ENCODE assay signal across 1 cellular context in the genomic region with DNA sequence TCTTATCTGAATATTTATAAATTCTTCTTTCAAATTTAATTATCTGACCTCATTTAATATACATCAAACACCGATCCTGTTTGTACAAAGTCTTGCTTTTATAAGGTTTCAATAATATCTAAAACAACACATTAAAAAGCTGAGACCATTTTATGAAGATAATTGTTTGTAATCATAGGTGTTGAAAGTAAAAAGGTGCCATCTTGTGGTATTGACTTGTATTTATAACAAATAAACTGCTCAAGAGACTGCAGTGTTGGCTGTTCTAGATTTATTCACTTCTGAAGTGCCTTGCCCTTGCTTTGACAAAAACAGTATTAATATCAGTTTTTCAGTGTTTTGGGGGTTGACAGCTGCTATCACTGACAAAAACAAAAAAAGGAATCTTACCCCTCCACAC.
TF ChIP-seq lines count a peak whose summit lies in the region.

No MANE protein-coding gene starts in this region.

TF ChIP-seq in GM12878, 131 proteins besides CTCF, POLR2A, EP300 and RAD21:
- TF ChIP-seq STAT1 (conservative IDR thresholded peaks at IDR 0.05) = no peak
- TF ChIP-seq RELB (IDR thresholded peaks at IDR 0.05; ENCODE audit: low read depth) = no peak
- no peak for TF ChIP-seq RUNX3 (IDR thresholded peaks at IDR 0.05; ENCODE audit: low read length)
- no peak for TF ChIP-seq NR2C2 (IDR thresholded peaks at IDR 0.05; ENCODE audit: borderline replicate concordance, control insufficient read depth, insufficient read length, low read depth)
- TF ChIP-seq MLLT1 (IDR thresholded peaks at IDR 0.05) = no peak
- TF ChIP-seq IRF4 (IDR thresholded peaks at IDR 0.05; ENCODE audit: low read depth, low read length) = no peak
- no peak for TF ChIP-seq RB1 (IDR thresholded peaks at IDR 0.05; ENCODE audit: borderline replicate concordance)
- TF ChIP-seq, protein P1, sequence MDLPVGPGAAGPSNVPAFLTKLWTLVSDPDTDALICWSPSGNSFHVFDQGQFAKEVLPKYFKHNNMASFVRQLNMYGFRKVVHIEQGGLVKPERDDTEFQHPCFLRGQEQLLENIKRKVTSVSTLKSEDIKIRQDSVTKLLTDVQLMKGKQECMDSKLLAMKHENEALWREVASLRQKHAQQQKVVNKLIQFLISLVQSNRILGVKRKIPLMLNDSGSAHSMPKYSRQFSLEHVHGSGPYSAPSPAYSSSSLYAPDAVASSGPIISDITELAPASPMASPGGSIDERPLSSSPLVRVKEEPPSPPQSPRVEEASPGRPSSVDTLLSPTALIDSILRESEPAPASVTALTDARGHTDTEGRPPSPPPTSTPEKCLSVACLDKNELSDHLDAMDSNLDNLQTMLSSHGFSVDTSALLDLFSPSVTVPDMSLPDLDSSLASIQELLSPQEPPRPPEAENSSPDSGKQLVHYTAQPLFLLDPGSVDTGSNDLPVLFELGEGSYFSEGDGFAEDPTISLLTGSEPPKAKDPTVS (IDR thresholded peaks at IDR 0.05; ENCODE audit: low read depth, low read length) = no peak
- TF ChIP-seq KAT2A (conservative IDR thresholded peaks at IDR 0.05; ENCODE audit: control insufficient read depth, low read depth, low read length) = no peak
- TF ChIP-seq CREM (IDR thresholded peaks at IDR 0.05; ENCODE audit: low read depth) = no peak
- no peak for TF ChIP-seq NFYA (IDR thresholded peaks at IDR 0.05; ENCODE audit: borderline replicate concordance, low read depth, low read length)
- TF ChIP-seq WRNIP1 (IDR thresholded peaks at IDR 0.05; ENCODE audit: borderline replicate concordance, low read depth, low read length) = no peak
- TF ChIP-seq, protein P2, sequence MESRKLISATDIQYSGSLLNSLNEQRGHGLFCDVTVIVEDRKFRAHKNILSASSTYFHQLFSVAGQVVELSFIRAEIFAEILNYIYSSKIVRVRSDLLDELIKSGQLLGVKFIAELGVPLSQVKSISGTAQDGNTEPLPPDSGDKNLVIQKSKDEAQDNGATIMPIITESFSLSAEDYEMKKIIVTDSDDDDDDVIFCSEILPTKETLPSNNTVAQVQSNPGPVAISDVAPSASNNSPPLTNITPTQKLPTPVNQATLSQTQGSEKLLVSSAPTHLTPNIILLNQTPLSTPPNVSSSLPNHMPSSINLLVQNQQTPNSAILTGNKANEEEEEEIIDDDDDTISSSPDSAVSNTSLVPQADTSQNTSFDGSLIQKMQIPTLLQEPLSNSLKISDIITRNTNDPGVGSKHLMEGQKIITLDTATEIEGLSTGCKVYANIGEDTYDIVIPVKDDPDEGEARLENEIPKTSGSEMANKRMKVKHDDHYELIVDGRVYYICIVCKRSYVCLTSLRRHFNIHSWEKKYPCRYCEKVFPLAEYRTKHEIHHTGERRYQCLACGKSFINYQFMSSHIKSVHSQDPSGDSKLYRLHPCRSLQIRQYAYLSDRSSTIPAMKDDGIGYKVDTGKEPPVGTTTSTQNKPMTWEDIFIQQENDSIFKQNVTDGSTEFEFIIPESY (IDR thresholded peaks at IDR 0.05) = no peak
- TF ChIP-seq NBN (IDR thresholded peaks at IDR 0.05) = no peak
- no peak for TF ChIP-seq CREB1 (IDR thresholded peaks at IDR 0.05; ENCODE audit: low read depth)
- TF ChIP-seq ZNF207 (IDR thresholded peaks at IDR 0.05; ENCODE audit: borderline replicate concordance) = no peak
